In genomic region chr3:55505776-55506175, GRCh38 we compare ENCODE assay signal across 23 cellular contexts. TPM values are rescaled to one million over a fixed set of nuclear protein-coding genes. Genes with fewer than 3 reads are reported as not detected.
DNase-seq lines count a peak whose midpoint lies in the region; ATAC-seq and TF ChIP-seq lines count a peak whose summit lies in the region.
"Had no signal": no experiment of that assay in that cellular context is flagged by ENCODE, and none has a peak within 500 bp of the region (broad histone marks: within the 10 kb centered on the region; RNA-seq: fewer than 3 reads in every experiment).

No MANE protein-coding gene starts in this region.

- TF ChIP-seq POLR2A in tibial nerve (IDR thresholded peaks at IDR 0.05), result no peak

- no TSS peak for BruUV-seq in PC-9 (replicated peaks; lab: Mats Ljungman, UMichigan)

- TF ChIP-seq CTCF in C4-2B (conservative IDR thresholded peaks at IDR 0.05) (no peak), PC-9 (conservative IDR thresholded peaks at IDR 0.05) (no peak), tibial nerve (IDR thresholded peaks at IDR 0.05) (no peak)

- no peak for TF ChIP-seq EP300 in tibial nerve (IDR thresholded peaks at IDR 0.05)

- DNase-seq in Karpas-422 (no peak), PC-9 (peak; percentile 44 to 66), NCI-H1694 treated with DMSO at 0.1 percent for 48 hours (lab: John Stamatoyannopoulos, UW) (no peak), tibial nerve (ENCODE audit: low spot score in 2 of 2) (no peak)
- DNase-seq: CD4-positive, alpha-beta memory T cell; HFFc6; KG1; NCI-H1092; NCI-H1436; NCI-H2107; NCI-H345; NCI-H774; T-cell had no signal

- H2AFZ ChIP-seq in Karpas-422 (ENCODE audit: low read length) (no peak overlapping the region), PC-9 (no peak overlapping the region)

- H3K4me1 ChIP-seq in Karpas-422 (ENCODE audit: low read length), result peaks cover 58% of the 10 kb centered on the region
- H3K4me1 ChIP-seq in PC-9 (replicated peaks; ENCODE audit: insufficient read depth), result no peaks in the 10 kb centered on the region
- H3K4me1 ChIP-seq in tibial nerve, result no peaks in the 10 kb centered on the region
- H3K4me1 ChIP-seq: BLaER1, Caco-2, HAP-1, Peyer's patch, SJSA1 had no signal

- peak; percentile 44 for ATAC-seq in esophagus mucosa
- no peak for ATAC-seq in stimulated activated memory B cell treated with anti-CD40 and anti-IgM and Interleukin-4, amounts not matched to agents 10 μg/mL and 1 μg/mL and 100 μg/mL, for 72 hours
- ATAC-seq: Right ventricle myocardium inferior, T-cell had no signal

- intact Hi-C loops in PC-9 (cut with micrococcal nuclease; ENCODE audit: unreplicated experiment), result loop anchor here (1.0 to 2.0 kb wide), 6 partner anchors 14 to 217 kb away; no protein-coding TSS in a partner anchor

- H3K9me3 Mint-ChIP-seq in stimulated activated memory B cell treated with anti-CD40 and anti-IgM and Interleukin-4, amounts not matched to agents 10 μg/mL and 1 μg/mL and 100 μg/mL, for 72 hours, result peaks cover 2% of the 10 kb centered on the region
- H3K9me3 Mint-ChIP-seq: HFFc6 had no signal

- peak overlapping the region; percentile 44 for H3K27ac ChIP-seq in C4-2B
- peak overlapping the region; percentile 82 for H3K27ac ChIP-seq in Karpas-422 (ENCODE audit: low read length)
- peak overlapping the region; percentile 29; the same call in 1 of the 2 replicates for H3K27ac ChIP-seq in PC-9
- no peak overlapping the region for H3K27ac ChIP-seq in tibial nerve
- H3K27ac ChIP-seq: BLaER1, Peyer's patch, SJSA1 had no signal

- H3K27me3 ChIP-seq in Karpas-422 (ENCODE audit: low read length), result no peaks in the 10 kb centered on the region
- no peaks in the 10 kb centered on the region for H3K27me3 ChIP-seq in PC-9 (ENCODE audit: insufficient read depth, low read depth)
- H3K27me3 ChIP-seq in tibial nerve, result no peaks in the 10 kb centered on the region
- H3K27me3 ChIP-seq: BLaER1, Peyer's patch, SJSA1 had no signal

- 54 to 73% methylated on average over 4 of the region's 4 CpGs for WGBS in tibial nerve, 2 donors

- H3K4me3 ChIP-seq in Karpas-422 (ENCODE audit: low read length), result peak overlapping the region; percentile 57; the same call in 1 of the 2 replicates
- H3K4me3 ChIP-seq in PC-9, result no peak overlapping the region
- H3K4me3 ChIP-seq in tibial nerve, result no peak overlapping the region
- H3K4me3 ChIP-seq: BLaER1, HAP-1, Peyer's patch, SJSA1 had no signal

- no peaks in the 10 kb centered on the region for H3K36me3 Mint-ChIP-seq in stimulated activated memory B cell treated with anti-CD40 and anti-IgM and Interleukin-4, amounts not matched to agents 10 μg/mL and 1 μg/mL and 100 μg/mL, for 72 hours
- H3K36me3 Mint-ChIP-seq: CD4-positive, alpha-beta memory T cell; T-cell had no signal

- H3K4me3 Mint-ChIP-seq in stimulated activated memory B cell treated with anti-CD40 and anti-IgM and Interleukin-4, amounts not matched to agents 10 μg/mL and 1 μg/mL and 100 μg/mL, for 72 hours, result no peak overlapping the region
- H3K4me3 Mint-ChIP-seq: CD4-positive, alpha-beta memory T cell; HFFc6; T-cell had no signal

- H3K9me3 ChIP-seq in Karpas-422 (ENCODE audit: low read length) (no peaks in the 10 kb centered on the region), PC-9 (ENCODE audit: insufficient read depth, low read depth) (no peaks in the 10 kb centered on the region), tibial nerve (no peaks in the 10 kb centered on the region)
- H3K9me3 ChIP-seq: BLaER1, Caco-2, HAP-1, Peyer's patch, SJSA1 had no signal

- peaks cover 40% of the 10 kb centered on the region for H3K79me2 ChIP-seq in Karpas-422 (ENCODE audit: low read length)
- H3K79me2 ChIP-seq in PC-9 (ENCODE audit: low read depth), result no peaks in the 10 kb centered on the region

- CTCF ChIA-PET in PC-9 (lab: Charles Lee), result interaction anchor here (0.9 kb wide), 1 partner anchor 120 kb away, joined by 3 read pairs; no protein-coding TSS in a partner anchor

- peaks cover 11% of the 10 kb centered on the region for H3K27me3 Mint-ChIP-seq in stimulated activated memory B cell treated with anti-CD40 and anti-IgM and Interleukin-4, amounts not matched to agents 10 μg/mL and 1 μg/mL and 100 μg/mL, for 72 hours

- H3K9me2 ChIP-seq in Karpas-422 (replicated peaks; ENCODE audit: insufficient read depth, low read length), result no peaks in the 10 kb centered on the region
- no peaks in the 10 kb centered on the region for H3K9me2 ChIP-seq in PC-9 (ENCODE audit: insufficient read depth)

- H4K20me1 ChIP-seq in Karpas-422 (ENCODE audit: insufficient read depth, low read depth, low read length) (no peaks in the 10 kb centered on the region), PC-9 (ENCODE audit: insufficient read depth) (no peaks in the 10 kb centered on the region)
- H4K20me1 ChIP-seq: BLaER1 had no signal

- POLR2A ChIA-PET in PC-9 (lab: Charles Lee; ENCODE audit: unreplicated experiment), result interaction anchor here (0.6 to 1.0 kb wide), 4 partner anchors 13 to 217 kb away, joined by 3 to 21 read pairs (median 8); no protein-coding TSS in a partner anchor

- H3K27ac Mint-ChIP-seq in stimulated activated memory B cell treated with anti-CD40 and anti-IgM and Interleukin-4, amounts not matched to agents 10 μg/mL and 1 μg/mL and 100 μg/mL, for 72 hours, result no peak overlapping the region
- H3K27ac Mint-ChIP-seq: CD4-positive, alpha-beta memory T cell; HFFc6; T-cell had no signal

- no peaks in the 10 kb centered on the region for H3F3A ChIP-seq in PC-9 (ENCODE audit: insufficient read depth, low read depth)

- H3K9ac ChIP-seq in Karpas-422 (ENCODE audit: low read length), result peak overlapping the region; percentile 62
- H3K9ac ChIP-seq: BLaER1 had no signal

- peak overlapping the region; percentile 57 for H3K4me2 ChIP-seq in Karpas-422 (ENCODE audit: low read depth, low read length, poor library complexity, severe bottlenecking)
- no peak overlapping the region for H3K4me2 ChIP-seq in PC-9
- H3K4me2 ChIP-seq: BLaER1 had no signal

- H3K36me3 ChIP-seq in Karpas-422 (ENCODE audit: insufficient read depth, low read length), result peaks cover 4% of the 10 kb centered on the region; the same call in 1 of the 2 replicates
- no peaks in the 10 kb centered on the region for H3K36me3 ChIP-seq in PC-9 (ENCODE audit: low read depth)
- H3K36me3 ChIP-seq in tibial nerve, result no peaks in the 10 kb centered on the region
- H3K36me3 ChIP-seq: BLaER1, HAP-1, Peyer's patch, SJSA1 had no signal

- H3K4me1 Mint-ChIP-seq in stimulated activated memory B cell treated with anti-CD40 and anti-IgM and Interleukin-4, amounts not matched to agents 10 μg/mL and 1 μg/mL and 100 μg/mL, for 72 hours, result no peaks in the 10 kb centered on the region
- H3K4me1 Mint-ChIP-seq: CD4-positive, alpha-beta memory T cell; T-cell had no signal

RNA-seq across cellular contexts. Expression of gene WNT5A, which starts 18.7 kb away (rescaled TPM):
- total RNA-seq in Karpas-422 (2014; rRNA removed; shearing (Covaris generic); ENCODE audit: low replicate concordance), result 55.8 and 69.6 TPM in 2 replicates
- total RNA-seq in PC-9 (2021) (146 and 174 TPM in 2 replicates), esophagus mucosa (17.7 TPM), tibial nerve (10 to 100 TPM in 2 of 4 donors, 1 to 10 TPM in 1, under 1 TPM in 1; 0.30 to 34.5 (median 9.3) TPM)
- total RNA-seq: T-helper 2 cell treated with Interferon-gamma antibody and Interleukin-4, amounts not matched to agents 100 ng/mL and 5 ng/mL, for 36 hours had no signal

Comparison
In these comparisons a context has a peak if more than half of its experiments do, and no peak if none do; other contexts are left out.
1. H3K27ac ChIP-seq: peak in C4-2B (single experiment), Karpas-422 (single experiment) and PC-9 (single experiment); none in tibial nerve (0 of 4).
2. DNase-seq: peak in PC-9 (2 of 2); none in Karpas-422 (single experiment), NCI-H1694 treated with DMSO at 0.1 percent for 48 hours (single experiment) and tibial nerve (0 of 2).